In the genomic region with DNA sequence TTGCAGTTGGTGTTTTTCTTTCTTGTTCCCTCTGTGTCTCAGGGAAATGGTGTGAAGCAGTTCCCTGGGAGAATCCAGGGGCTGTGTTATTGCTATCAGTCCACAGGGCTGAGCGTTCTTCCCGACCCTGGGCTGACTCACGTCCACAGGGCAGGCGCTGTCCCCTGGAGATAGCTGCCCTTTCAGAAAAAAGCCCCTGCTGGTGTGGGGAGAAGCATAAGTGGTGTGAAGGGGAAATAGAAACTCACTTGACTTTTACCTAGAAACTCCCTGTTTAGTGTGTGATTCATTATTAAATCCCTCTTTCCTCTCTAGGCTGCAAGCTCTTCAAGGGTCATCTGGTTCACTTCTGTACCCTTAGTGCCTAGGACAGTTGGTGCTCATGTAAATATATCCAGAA, we compare ENCODE assay signal across 13 cellular contexts.
DNase-seq lines count a peak whose midpoint lies in the region; ATAC-seq and TF ChIP-seq lines count a peak whose summit lies in the region.
"Had no signal": no experiment of that assay in that cellular context is flagged by ENCODE, and none has a peak within 500 bp of the region (broad histone marks: within the 10 kb centered on the region; RNA-seq: fewer than 3 reads in every experiment).

No MANE protein-coding gene starts in this region.

- no peaks in the 10 kb centered on the region for H3K27me3 Mint-ChIP-seq in activated T-helper 2 cell treated with anti-CD3 and anti-CD28 coated beads, Interferon-gamma antibody, Interleukin-2, Interleukin-4, amounts not matched to agents 10 μg/mL and 5 μg/mL and 100 μg/mL, durations not matched to agents 14 hours and 24 hours and 36 hours (ENCODE audit: low read depth)
- H3K27me3 Mint-ChIP-seq: activated naive CD8-positive, alpha-beta T cell; CD4-positive, CD25-positive, alpha-beta regulatory T cell had no signal

- H3K4me3 Mint-ChIP-seq in activated T-helper 2 cell treated with anti-CD3 and anti-CD28 coated beads, Interferon-gamma antibody, Interleukin-2, Interleukin-4, amounts not matched to agents 10 μg/mL and 5 μg/mL and 100 μg/mL, durations not matched to agents 14 hours and 24 hours and 36 hours (ENCODE audit: low read depth), result no peak overlapping the region
- H3K4me3 Mint-ChIP-seq: activated naive CD8-positive, alpha-beta T cell; CD4-positive, CD25-positive, alpha-beta regulatory T cell; neural progenitor cell had no signal

- no peak for TF ChIP-seq CTCF in RWPE1 (conservative IDR thresholded peaks at IDR 0.05; ENCODE audit: low read depth)

- peak overlapping the region; percentile 58 for H3K27ac Mint-ChIP-seq in activated T-helper 2 cell treated with anti-CD3 and anti-CD28 coated beads, Interferon-gamma antibody, Interleukin-2, Interleukin-4, amounts not matched to agents 10 μg/mL and 5 μg/mL and 100 μg/mL, durations not matched to agents 14 hours and 24 hours and 36 hours
- H3K27ac Mint-ChIP-seq: activated naive CD8-positive, alpha-beta T cell; CD4-positive, CD25-positive, alpha-beta regulatory T cell; neural progenitor cell had no signal

- peak; percentile 45 for ATAC-seq in GM19324 (IDR thresholded peaks at IDR 0.05; ENCODE audit: low FRiP score, unreplicated experiment)
- ATAC-seq in HG02870 (IDR thresholded peaks at IDR 0.05; ENCODE audit: unreplicated experiment), result peak; percentile 64

- no peaks in the 10 kb centered on the region for H3K9me3 Mint-ChIP-seq in activated T-helper 2 cell treated with anti-CD3 and anti-CD28 coated beads, Interferon-gamma antibody, Interleukin-2, Interleukin-4, amounts not matched to agents 10 μg/mL and 5 μg/mL and 100 μg/mL, durations not matched to agents 14 hours and 24 hours and 36 hours
- H3K9me3 Mint-ChIP-seq: neural progenitor cell had no signal

- no peak overlapping the region for H3K27ac ChIP-seq in RWPE1
- H3K27ac ChIP-seq: neural progenitor cell had no signal

- no peaks in the 10 kb centered on the region for H3K36me3 Mint-ChIP-seq in activated T-helper 2 cell treated with anti-CD3 and anti-CD28 coated beads, Interferon-gamma antibody, Interleukin-2, Interleukin-4, amounts not matched to agents 10 μg/mL and 5 μg/mL and 100 μg/mL, durations not matched to agents 14 hours and 24 hours and 36 hours (ENCODE audit: low read depth)
- H3K36me3 Mint-ChIP-seq: activated naive CD8-positive, alpha-beta T cell; CD4-positive, CD25-positive, alpha-beta regulatory T cell; neural progenitor cell had no signal

- H3K4me1 Mint-ChIP-seq in activated T-helper 2 cell treated with anti-CD3 and anti-CD28 coated beads, Interferon-gamma antibody, Interleukin-2, Interleukin-4, amounts not matched to agents 10 μg/mL and 5 μg/mL and 100 μg/mL, durations not matched to agents 14 hours and 24 hours and 36 hours (ENCODE audit: low read depth), result peaks cover 65% of the 10 kb centered on the region

- DNase-seq in EL, result peak; percentile 30
- no peak for DNase-seq in activated T-helper 2 cell treated with anti-CD3 and anti-CD28 coated beads, Interferon-gamma antibody, Interleukin-2, Interleukin-4, amounts not matched to agents 10 μg/mL and 5 μg/mL and 100 μg/mL, durations not matched to agents 14 hours and 24 hours and 36 hours (ENCODE audit: low spot score)
- DNase-seq in islet precursor cell, result no peak
- DNase-seq in AML-193 (lab: John Stamatoyannopoulos, UW), result no peak
- no peak for DNase-seq in RWPE1 (ENCODE audit: low spot score)
- no peak for DNase-seq in activated CD8-positive, alpha-beta memory T cell treated with anti-CD3 and anti-CD28 coated beads, Interleukin-2, amount 50 U/mL, for 48 hours
- DNase-seq: CD4-positive, CD25-positive, alpha-beta regulatory T cell; effector CD8-positive, alpha-beta T cell; stimulated activated CD4-positive, alpha-beta T cell treated with anti-CD3 and anti-CD28 coated beads, Interleukin-1b, Interleukin-23, amount 100 ng/mL, for 48 hours had no signal

- CTCF ChIA-PET in RWPE1 (lab: Yijun Ruan, JAX), result no interaction called here

- intact Hi-C loops in activated T-helper 2 cell treated with anti-CD3 and anti-CD28 coated beads, Interferon-gamma antibody, Interleukin-2, Interleukin-4, amounts not matched to agents 10 μg/mL and 5 μg/mL and 100 μg/mL, durations not matched to agents 14 hours and 24 hours and 36 hours (cut with micrococcal nuclease), result no loop called here

- POLR2A ChIA-PET in RWPE1 (lab: Yijun Ruan, JAX; ENCODE audit: low non-redundant PET), result no interaction called here
